17 cellular contexts compared by ENCODE assay signal in genomic region chr4:41024556-41025491, GRCh38.
DNase-seq lines count a peak whose midpoint lies in the region; ATAC-seq and TF ChIP-seq lines count a peak whose summit lies in the region.
"Had no signal": no experiment of that assay in that cellular context is flagged by ENCODE, and none has a peak within 500 bp of the region (broad histone marks: within the 10 kb centered on the region; RNA-seq: fewer than 3 reads in every experiment).

No MANE protein-coding gene starts in this region.

- H4K20me1 ChIP-seq in HCT116 (ENCODE audit: insufficient read depth): no peaks in the 10 kb centered on the region

- H3K4me3 ChIP-seq in A673 (ENCODE audit: low read depth, low read length, poor library complexity, severe bottlenecking): no peak overlapping the region
- H3K4me3 ChIP-seq in HCT116 (replicated peaks in 1 of 2; ENCODE audit: low read depth in 1 of 2, low read length in 2 of 2): no peak overlapping the region
- H3K4me3 ChIP-seq in fibroblast of mammary gland (ENCODE audit: control insufficient read depth, low read depth, low read length): no peak overlapping the region
- no peak overlapping the region for H3K4me3 ChIP-seq in right atrium auricular region
- H3K4me3 ChIP-seq: coronary artery, heart right ventricle, mucosa of descending colon had no signal

- H3K9me3 ChIP-seq in A673 (ENCODE audit: low read depth, low read length, poor library complexity, severe bottlenecking) (peaks cover 22% of the 10 kb centered on the region), HCT116 (ENCODE audit: control insufficient read depth in 1 of 2, insufficient read depth in 1 of 2, low read depth in 1 of 2, low read length in 2 of 2) (peaks cover 24 to 28% of the 10 kb centered on the region in 2 experiments; a peak in 3 of 4 replicates), right atrium auricular region (peaks cover 0 to 34% of the 10 kb centered on the region in 2 donors)

- RAD21 ChIA-PET in HCT116 (lab: Charles Lee; ENCODE audit: low non-redundant PET in 1 of 2, low total read pairs in 2 of 2, uncharacterized antibody in 2 of 2, unreplicated experiment in 2 of 2): no interaction called here

- H3K36me3 ChIP-seq in A673 (ENCODE audit: insufficient read depth, low read length, poor library complexity, severe bottlenecking) (no peaks in the 10 kb centered on the region), HCT116 (ENCODE audit: control insufficient read depth in 1 of 2, insufficient read depth in 2 of 2, low read length in 2 of 2) (peaks cover 0 to 29% of the 10 kb centered on the region in 2 experiments; a peak in 1 of 4 replicates), right atrium auricular region (no peaks in the 10 kb centered on the region)

- intact Hi-C loops in A673 (cut with micrococcal nuclease; ENCODE audit: unreplicated experiment) (no loop called here), HCT116 (cut with micrococcal nuclease) (no loop called here)

- H3K4me2 ChIP-seq in HCT116 (ENCODE audit: low read length): no peak overlapping the region

- CTCF ChIA-PET in A673 (lab: Charles Lee) (no interaction called here), HCT116 (lab: Charles Lee) (interaction anchor here (0.7 kb wide), 1 partner anchor 39 kb away, joined by 4 read pairs; no protein-coding TSS in a partner anchor), GM10248 (lab: Yijun Ruan, JAX) (no interaction called here)

- no peak overlapping the region for H3K27ac ChIP-seq in A673 (ENCODE audit: low read depth, low read length, poor library complexity, severe bottlenecking)
- H3K27ac ChIP-seq in HCT116 (ENCODE audit: low read depth, low read length): no peak overlapping the region
- no peak overlapping the region for H3K27ac ChIP-seq in right atrium auricular region
- H3K27ac ChIP-seq: coronary artery, heart right ventricle had no signal

- H3K9me2 ChIP-seq in HCT116 (ENCODE audit: insufficient read depth): no peaks in the 10 kb centered on the region

- no peak for TF ChIP-seq CTCF in A673 (conservative IDR thresholded peaks at IDR 0.05; ENCODE audit: low read depth, low read length)
- no peak for TF ChIP-seq CTCF in HCT116 (IDR thresholded peaks at IDR 0.05 in 2 of 3, conservative IDR thresholded peaks at IDR 0.05 in 1 of 3; ENCODE audit: borderline replicate concordance in 1 of 3, insufficient read depth in 1 of 3, low read depth in 2 of 3, low read length in 2 of 3)
- no peak for TF ChIP-seq CTCF in fibroblast of mammary gland (conservative IDR thresholded peaks at IDR 0.05; ENCODE audit: control insufficient read depth, insufficient read depth, low read depth, low read length)
- no peak for TF ChIP-seq CTCF in GM10248 (IDR thresholded peaks at IDR 0.05; ENCODE audit: control extremely low read depth, extremely low read depth, low read depth, missing control alignments)
- no peak for TF ChIP-seq CTCF in right atrium auricular region (IDR thresholded peaks at IDR 0.05)

- H3K4me1 ChIP-seq in A673 (ENCODE audit: insufficient read depth, low read length, poor library complexity, severe bottlenecking) (no peaks in the 10 kb centered on the region), HCT116 (ENCODE audit: control insufficient read depth in 1 of 2, insufficient read depth in 2 of 2, low read length in 2 of 2) (no peaks in the 10 kb centered on the region), right atrium auricular region (peaks cover 0 to 21% of the 10 kb centered on the region in 2 donors)

- TF ChIP-seq RAD21 in HCT116 (IDR thresholded peaks at IDR 0.05; ENCODE audit: low read depth): no peak

- TF ChIP-seq POLR2A in HCT116 (IDR thresholded peaks at IDR 0.05; ENCODE audit: borderline replicate concordance, extremely low read depth, insufficient read depth, insufficient read length): no peak

- no TSS peak for BruUV-seq in A673 (replicated peaks; lab: Mats Ljungman, UMichigan)
- BruUV-seq in HCT116 (replicated peaks; lab: Mats Ljungman, UMichigan): no TSS peak

- H3K9ac ChIP-seq in HCT116 (ENCODE audit: low read length): no peak overlapping the region

- DNase-seq in A673 (ENCODE audit: low spot score) (peak; percentile 5), HCT116 (ENCODE audit: low read depth, low spot score) (peak; percentile 51), SK-N-DZ (ENCODE audit: low spot score) (peak; percentile 15), fibroblast of mammary gland (ENCODE audit: low read depth) (peak; percentile 33), GM10248 (ENCODE audit: extremely low spot score) (no peak), right atrium auricular region (ENCODE audit: low spot score) (no peak)
- DNase-seq in activated CD4-positive, alpha-beta T cell treated with anti-CD3 and anti-CD28 coated beads for 4 hours: no peak
- DNase-seq: GOT3; heart right ventricle; kidney glomerular epithelial cell; mucosa of descending colon; NCI-H2029; nucleus accumbens; stimulated activated CD4-positive, alpha-beta T cell treated with anti-CD3 and anti-CD28 coated beads, Interleukin-4, amount 100 ng/mL, for 1 hour; stimulated activated CD8-positive, alpha-beta memory T cell treated with anti-CD3 and anti-CD28 coated beads, Interleukin-4, amount 100 ng/mL, for 48 hours had no signal

- H3K79me2 ChIP-seq in HCT116 (ENCODE audit: insufficient read depth, low read length): peaks cover 29% of the 10 kb centered on the region; the same call in 1 of the 2 replicates

- H3K27me3 ChIP-seq in A673 (replicated peaks; ENCODE audit: insufficient read depth, low read depth, low read length, poor library complexity) (no peaks in the 10 kb centered on the region), HCT116 (ENCODE audit: insufficient read depth, low read length) (no peaks in the 10 kb centered on the region), right atrium auricular region (no peaks in the 10 kb centered on the region)
- H3K27me3 ChIP-seq: heart right ventricle had no signal

- no peak for ATAC-seq in HCT116
- no peak for ATAC-seq in GM21526 (IDR thresholded peaks at IDR 0.05; ENCODE audit: low FRiP score, unreplicated experiment)
- ATAC-seq: heart right ventricle, mucosa of descending colon had no signal

- POLR2A ChIA-PET in A673 (lab: Charles Lee; ENCODE audit: low non-redundant PET): interaction anchor here (0.7 kb wide), 1 partner anchor 1070 kb away, joined by 5 read pairs; no protein-coding TSS in a partner anchor
- POLR2A ChIA-PET in HCT116 (lab: Charles Lee): no interaction called here
- POLR2A ChIA-PET in GM10248 (lab: Yijun Ruan, JAX): no interaction called here

- no peak overlapping the region for H2AFZ ChIP-seq in HCT116 (ENCODE audit: low read depth, low read length, poor library complexity, severe bottlenecking)

TF ChIP-seq in HCT116, 20 proteins besides CTCF, POLR2A, EP300 and RAD21:
- TF ChIP-seq ZNF274 (IDR thresholded peaks at IDR 0.05; ENCODE audit: low read depth, low read length): no peak
- peak; percentile 97 for TF ChIP-seq CBX3 (IDR thresholded peaks at IDR 0.05; ENCODE audit: low read depth)
- TF ChIP-seq YY1 (IDR thresholded peaks at IDR 0.05; ENCODE audit: extremely low read depth, insufficient replicate concordance, low read depth, low read length): peak; percentile 26

Comparison
In these comparisons a context has a peak if more than half of its experiments do, and no peak if none do; other contexts are left out.
1. DNase-seq: peak in A673 (single experiment), HCT116 (single experiment), SK-N-DZ (single experiment) and fibroblast of mammary gland (single experiment); none in GM10248 (single experiment), activated CD4-positive, alpha-beta T cell treated with anti-CD3 and anti-CD28 coated beads for 4 hours (0 of 2) and right atrium auricular region (single experiment).